In genomic region chr17:61743766-61744165, GRCh38 we compare ENCODE assay signal across 8 cellular contexts.
"Had no signal": no experiment of that assay in that cellular context is flagged by ENCODE, and none has a peak within 500 bp of the region (broad histone marks: within the 10 kb centered on the region; RNA-seq: fewer than 3 reads in every experiment).

No MANE protein-coding gene starts in this region.

- DNase-seq: IMR-90, KBM-7, KG1 had no signal

- H3K4me2 ChIP-seq: KMS-11 had no signal

- ATAC-seq: HepG2, K562 had no signal

- H3K9ac ChIP-seq: KMS-11 had no signal

- FAIRE-seq: HepG2, HTR-8/SVneo, K562 had no signal

- H3K27ac ChIP-seq: HL-60, KMS-11 had no signal

- H3K4me3 ChIP-seq: K562 had no signal
